ENCODE assay signal across 8 cellular contexts in genomic region chr3:72818092-72818721, GRCh38. TPM values are rescaled to one million over a fixed set of nuclear protein-coding genes. Genes with fewer than 3 reads are reported as not detected.
DNase-seq lines count a peak whose midpoint lies in the region; ATAC-seq and TF ChIP-seq lines count a peak whose summit lies in the region.

No MANE protein-coding gene starts in this region.

- H3K9me3 ChIP-seq in hepatocyte (ENCODE audit: low read depth) (no peaks in the 10 kb centered on the region), vagina (no peaks in the 10 kb centered on the region)

- no peaks in the 10 kb centered on the region for H3K79me2 ChIP-seq in ACC112 (ENCODE audit: control insufficient read depth, insufficient read depth, low read length, unreplicated experiment)
- H3K79me2 ChIP-seq in hepatocyte: no peaks in the 10 kb centered on the region

- peak overlapping the region; percentile 60 for H3K27ac ChIP-seq in ACC112 (ENCODE audit: low read depth, low read length)
- H3K27ac ChIP-seq in hepatocyte: no peak overlapping the region
- no peak overlapping the region for H3K27ac ChIP-seq in vagina

- TF ChIP-seq CTCF in GM12874 (IDR thresholded peaks at IDR 0.05; ENCODE audit: insufficient read depth, low read depth, low read length): peak; percentile 36; the same call in 1 of the 2 replicates
- TF ChIP-seq CTCF in hepatocyte (IDR thresholded peaks at IDR 0.05; ENCODE audit: poor library complexity): peak; percentile 81
- peak; percentile 4 to 37 (median 35) for TF ChIP-seq CTCF in vagina (IDR thresholded peaks at IDR 0.05)

- H4K20me1 ChIP-seq in hepatocyte (ENCODE audit: insufficient read depth, poor library complexity, severe bottlenecking): no peaks in the 10 kb centered on the region

- H3K36me3 Mint-ChIP-seq in naive thymus-derived CD8-positive, alpha-beta T cell: peaks cover 0 to 45% (median 17%) of the 10 kb centered on the region in 3 donors

- H3K4me1 ChIP-seq in ACC112 (ENCODE audit: control insufficient read depth, insufficient read depth, low read length, unreplicated experiment) (peaks cover 50% of the 10 kb centered on the region), hepatocyte (ENCODE audit: insufficient read depth) (peaks cover 19% of the 10 kb centered on the region), vagina (peaks cover 25% of the 10 kb centered on the region)

- no peaks in the 10 kb centered on the region for H3K27me3 Mint-ChIP-seq in naive thymus-derived CD8-positive, alpha-beta T cell

- H3K36me3 ChIP-seq in ACC112 (ENCODE audit: insufficient read depth, low read length): no peaks in the 10 kb centered on the region; the same call in 1 of the 2 replicates
- no peaks in the 10 kb centered on the region for H3K36me3 ChIP-seq in hepatocyte (replicated peaks; ENCODE audit: insufficient read depth, low read depth)
- peaks cover 0 to 10% of the 10 kb centered on the region in 2 donors for H3K36me3 ChIP-seq in vagina

- H3K9me2 ChIP-seq in hepatocyte (replicated peaks; ENCODE audit: insufficient read depth): no peaks in the 10 kb centered on the region

- no peak overlapping the region for H3K4me3 Mint-ChIP-seq in naive thymus-derived CD8-positive, alpha-beta T cell

- H3K4me2 ChIP-seq in hepatocyte: no peak overlapping the region

- H3K9me3 Mint-ChIP-seq in naive thymus-derived CD8-positive, alpha-beta T cell: no peaks in the 10 kb centered on the region

- no peak for TF ChIP-seq POLR2A in vagina (IDR thresholded peaks at IDR 0.05)

- H2AFZ ChIP-seq in ACC112 (ENCODE audit: low read length, unreplicated experiment): no peak overlapping the region
- H2AFZ ChIP-seq in hepatocyte: no peak overlapping the region

- peaks cover 0 to 10% (median 5%) of the 10 kb centered on the region in 4 donors for H3K4me1 Mint-ChIP-seq in naive thymus-derived CD8-positive, alpha-beta T cell

- DNase-seq in SW480 (ENCODE audit: low spot score) (peak; percentile 34), hepatocyte (ENCODE audit: low spot score) (peak; percentile 35), vagina (ENCODE audit: extremely low spot score in 2 of 2) (no peak)
- no peak for DNase-seq in naive thymus-derived CD8-positive, alpha-beta T cell

- ATAC-seq in HG02981 (IDR thresholded peaks at IDR 0.05; ENCODE audit: unreplicated experiment) (no peak), HG02759 (IDR thresholded peaks at IDR 0.05; ENCODE audit: unreplicated experiment) (no peak)
- no peak for ATAC-seq in naive thymus-derived CD8-positive, alpha-beta T cell

- WGBS in hepatocyte (ENCODE audit: low lambda C conversion rate, missing lambda C conversion rate): 80% methylated on average over 2 of the region's 2 CpGs

- peak overlapping the region in 1 of 10 donors; percentile 19 for H3K27ac Mint-ChIP-seq in naive thymus-derived CD8-positive, alpha-beta T cell

- POLR2A ChIA-PET in naive thymus-derived CD8-positive, alpha-beta T cell (lab: Charles Lee): interaction anchor here (1.2 kb wide), 1 partner anchor 79 kb away, joined by 5 read pairs; no protein-coding TSS in a partner anchor

- H3K4me3 ChIP-seq in ACC112 (ENCODE audit: low read depth, low read length) (no peak overlapping the region), hepatocyte (no peak overlapping the region), vagina (no peak overlapping the region)

- H3K27me3 ChIP-seq in ACC112 (ENCODE audit: insufficient read depth, low read length) (no peaks in the 10 kb centered on the region), hepatocyte (no peaks in the 10 kb centered on the region), vagina (no peaks in the 10 kb centered on the region)

- intact Hi-C loops in vagina (cut with DNase I): loop anchor here (5.0 kb wide), 1 partner anchor 861 kb away; no protein-coding TSS in a partner anchor

RNA-seq across cellular contexts. Expression of gene SHQ1, which starts 30.0 kb away (rescaled TPM):
- total RNA-seq in hepatocyte (16.2 and 16.8 TPM in 2 replicates), vagina (12.3 TPM)
- polyA plus RNA-seq in hepatocyte: 11.1 and 14.8 TPM in 2 replicates
- 10 to 100 TPM; 23.4 to 26.4 TPM for total RNA-seq in naive thymus-derived CD8-positive, alpha-beta T cell
- 10 to 100 TPM; 14.8 to 22.7 (median 16.5) TPM for polyA plus RNA-seq in naive thymus-derived CD8-positive, alpha-beta T cell

Comparison
In these comparisons a context has a peak if more than half of its experiments do, and no peak if none do; other contexts are left out.
1. DNase-seq: peak in SW480 (single experiment) and hepatocyte (single experiment); none in vagina (0 of 2) and naive thymus-derived CD8-positive, alpha-beta T cell (0 of 10).
2. Peak in every context shown above with its lines, with median percentiles within 50 percentile points of each other: CTCF ChIP-seq.